Comparison of ENCODE assay signal across 9 cellular contexts in genomic region chr3:134326760-134327593, GRCh38. TPM values are rescaled to one million over a fixed set of nuclear protein-coding genes. Genes with fewer than 3 reads are reported as not detected.
DNase-seq lines count a peak whose midpoint lies in the region; TF ChIP-seq lines count a peak whose summit lies in the region.
"Had no signal": no experiment of that assay in that cellular context is flagged by ENCODE, and none has a peak within 500 bp of the region (broad histone marks: within the 10 kb centered on the region; RNA-seq: fewer than 3 reads in every experiment).

No MANE protein-coding gene starts in this region.

- no peak for TF ChIP-seq CTCF in fibroblast of villous mesenchyme (IDR thresholded peaks at IDR 0.05; ENCODE audit: insufficient read depth, low read depth, low read length)
- TF ChIP-seq CTCF in osteocyte (IDR thresholded peaks at IDR 0.05): no peak
- no peak for TF ChIP-seq CTCF in MM.1S (IDR thresholded peaks at IDR 0.05; ENCODE audit: low read length)

- H3K4me3 ChIP-seq in SK-N-MC (peak overlapping the region; percentile 54), fibroblast of villous mesenchyme (ENCODE audit: low read depth, low read length) (no peak overlapping the region), MM.1S (ENCODE audit: low read length) (no peak overlapping the region)

- H3K9ac ChIP-seq in SK-N-MC (ENCODE audit: insufficient read length) (peak overlapping the region; percentile 24), MM.1S (ENCODE audit: low read length) (no peak overlapping the region)
- H3K9ac ChIP-seq: KMS-11 had no signal

- no peak overlapping the region for H3K4me2 ChIP-seq in MM.1S (ENCODE audit: low read depth, low read length)
- H3K4me2 ChIP-seq: KMS-11 had no signal

- no peaks in the 10 kb centered on the region for H3K27me3 Mint-ChIP-seq in osteocyte (ENCODE audit: unreplicated experiment)

- H3K27ac ChIP-seq in SK-N-MC: peak overlapping the region; percentile 94
- H3K27ac ChIP-seq in MM.1S (ENCODE audit: low read length): no peak overlapping the region
- H3K27ac ChIP-seq: KMS-11 had no signal

- H3K4me3 Mint-ChIP-seq in osteocyte (ENCODE audit: unreplicated experiment): peak overlapping the region; percentile 22

- H3K36me3 ChIP-seq in SK-N-MC (ENCODE audit: insufficient read depth, low read length) (no peaks in the 10 kb centered on the region), MM.1S (replicated peaks; ENCODE audit: insufficient read depth, low read length) (no peaks in the 10 kb centered on the region)

- H3K27ac Mint-ChIP-seq in osteocyte (ENCODE audit: unreplicated experiment): peak overlapping the region; percentile 93

- H3K4me1 ChIP-seq in MM.1S (ENCODE audit: low read length): no peaks in the 10 kb centered on the region

- no peaks in the 10 kb centered on the region for H3K9me3 Mint-ChIP-seq in osteocyte (ENCODE audit: unreplicated experiment)

- peak; percentile 95 for DNase-seq in Caki2 (ENCODE audit: low read depth)
- DNase-seq in SK-N-MC (ENCODE audit: low read depth, low spot score): peak; percentile 96
- peak; percentile 96 for DNase-seq in fibroblast of villous mesenchyme (ENCODE audit: low read depth)
- DNase-seq in osteocyte (ENCODE audit: extremely low spot score, unreplicated experiment): peak; percentile 91
- DNase-seq in DMS 273 treated with DMSO at 0.1 percent for 48 hours (lab: John Stamatoyannopoulos, UW): no peak
- DNase-seq in MM.1S: no peak
- no peak for DNase-seq in NCI-H526 (lab: John Stamatoyannopoulos, UW)
- no peak for DNase-seq in NCI-H748 (lab: John Stamatoyannopoulos, UW; ENCODE audit: unreplicated experiment)

- H3K27me3 ChIP-seq in MM.1S (replicated peaks; ENCODE audit: insufficient read depth, low read length): no peaks in the 10 kb centered on the region

- H3K36me3 Mint-ChIP-seq in osteocyte (ENCODE audit: unreplicated experiment): peaks cover 2% of the 10 kb centered on the region

- no peaks in the 10 kb centered on the region for H3K9me3 ChIP-seq in SK-N-MC (ENCODE audit: low read depth, low read length)
- no peaks in the 10 kb centered on the region for H3K9me3 ChIP-seq in MM.1S (replicated peaks; ENCODE audit: insufficient read depth, low read length)

- no peaks in the 10 kb centered on the region for H3F3A ChIP-seq in MM.1S (ENCODE audit: insufficient read depth, low read length)

- in situ Hi-C loops in Caki2 (cut with HindIII; ENCODE audit: low pct_unique_long_range_greater_than_20kb, low sequenced_read_pairs): no loop called here

- no peak overlapping the region for H2AFZ ChIP-seq in MM.1S (ENCODE audit: low read length)

- no peaks in the 10 kb centered on the region for H3K9me2 ChIP-seq in MM.1S (replicated peaks; ENCODE audit: insufficient read depth, low read length)

- peaks cover 91% of the 10 kb centered on the region for H3K4me1 Mint-ChIP-seq in osteocyte (ENCODE audit: unreplicated experiment)

- no peaks in the 10 kb centered on the region for H4K20me1 ChIP-seq in MM.1S (ENCODE audit: insufficient read depth, low read length)

- no peaks in the 10 kb centered on the region for H3K79me2 ChIP-seq in MM.1S (ENCODE audit: low read length)

RNA-seq across cellular contexts. Expression of gene AMOTL2, which starts 47.3 kb away (rescaled TPM):
- total RNA-seq in Caki2 (2014; rRNA removed; shearing (Covaris generic); ENCODE audit: low replicate concordance): 85.0 and 114 TPM in 2 replicates
- total RNA-seq in fibroblast of villous mesenchyme (129 and 236 TPM in 2 replicates), osteocyte (195 and 199 TPM in 2 replicates)

Comparison
In these comparisons a context has a peak if more than half of its experiments do, and no peak if none do; other contexts are left out.
1. DNase-seq: peak in Caki2 (single experiment), SK-N-MC (single experiment), fibroblast of villous mesenchyme (single experiment) and osteocyte (single experiment); none in DMS 273 treated with DMSO at 0.1 percent for 48 hours (single experiment), MM.1S (single experiment), NCI-H526 (0 of 2) and NCI-H748 (single experiment).